8 cellular contexts compared by ENCODE assay signal in genomic region chr14:31207287-31207745, GRCh38. TPM values are rescaled to one million over a fixed set of nuclear protein-coding genes. Genes with fewer than 3 reads are reported as not detected.
A peak's percentile ranks its signal among the peaks of the same experiment; 100 is the strongest.
DNase-seq lines count a peak whose midpoint lies in the region; FAIRE-seq and TF ChIP-seq lines count a peak whose summit lies in the region.

No MANE protein-coding gene starts in this region.

- peak overlapping the region; percentile 85 for H3K4me3 Mint-ChIP-seq in mesothelial cell of epicardium

- H3K36me3 Mint-ChIP-seq in mesothelial cell of epicardium: peaks cover 16% of the 10 kb centered on the region

- no peak for DNase-seq in GM12891 (ENCODE audit: insufficient read length, low spot score)
- DNase-seq in GOT3 (lab: John Stamatoyannopoulos, UW): peak; percentile 44
- DNase-seq in NCI-H187 treated with DMSO at 0.1 percent for 48 hours (lab: John Stamatoyannopoulos, UW): peak; percentile 57
- DNase-seq in mesothelial cell of epicardium (ENCODE audit: low spot score in 2 of 2, unreplicated experiment in 2 of 2): no peak
- DNase-seq in RCC 7860 (ENCODE audit: low spot score): no peak
- DNase-seq in putamen (ENCODE audit: low spot score): no peak
- DNase-seq in NCI-H345 treated with DMSO at 0.1 percent for 48 hours (lab: John Stamatoyannopoulos, UW; ENCODE audit: unreplicated experiment): no peak

- H3K4me1 Mint-ChIP-seq in mesothelial cell of epicardium: peaks cover 32% of the 10 kb centered on the region

- FAIRE-seq in GM12891 (lab: Jason Lieb, UNC): no peak
- no peak for FAIRE-seq in RCC 7860 (lab: Jason Lieb, UNC)

- H3K9me3 Mint-ChIP-seq in mesothelial cell of epicardium: no peaks in the 10 kb centered on the region

- TF ChIP-seq CTCF in mesothelial cell of epicardium (IDR thresholded peaks at IDR 0.05; ENCODE audit: unreplicated experiment): no peak

- peak overlapping the region; percentile 81 for H3K27ac ChIP-seq in cingulate gyrus (ENCODE audit: low read depth, low read length)

- H3K27me3 Mint-ChIP-seq in mesothelial cell of epicardium (ENCODE audit: low read depth): no peaks in the 10 kb centered on the region

- no peak for TF ChIP-seq POLR2A in GM12891 (IDR thresholded peaks at IDR 0.05; ENCODE audit: low read depth, low read length)

- peak overlapping the region; percentile 98 for H3K27ac Mint-ChIP-seq in mesothelial cell of epicardium

TF ChIP-seq in GM12891, 5 proteins besides CTCF, POLR2A, EP300 and RAD21:
- peak; percentile 46; the same call in 1 of the 2 replicates for TF ChIP-seq TAF1 (IDR thresholded peaks at IDR 0.05; ENCODE audit: low read depth, low read length)
- no peak for TF ChIP-seq SPI1 (IDR thresholded peaks at IDR 0.05; ENCODE audit: low read depth, low read length)

RNA-seq across cellular contexts. Expression of gene HECTD1, which starts 0.3 kb away (rescaled TPM):
- 33.9 TPM for polyA plus RNA-seq in GM12891 (2012; ENCODE audit: low read depth, missing spikeins)
- total RNA-seq in mesothelial cell of epicardium: 177 to 195 TPM (median 184 TPM) in 3 replicates

Comparison
In these comparisons a context has a peak if more than half of its experiments do, and no peak if none do; other contexts are left out.
1. DNase-seq: peak in GOT3 (single experiment) and NCI-H187 treated with DMSO at 0.1 percent for 48 hours (single experiment); none in GM12891 (single experiment), mesothelial cell of epicardium (0 of 2), RCC 7860 (single experiment), putamen (single experiment) and NCI-H345 treated with DMSO at 0.1 percent for 48 hours (single experiment).